Comparison of ENCODE assay signal across 26 cellular contexts in the genomic region with DNA sequence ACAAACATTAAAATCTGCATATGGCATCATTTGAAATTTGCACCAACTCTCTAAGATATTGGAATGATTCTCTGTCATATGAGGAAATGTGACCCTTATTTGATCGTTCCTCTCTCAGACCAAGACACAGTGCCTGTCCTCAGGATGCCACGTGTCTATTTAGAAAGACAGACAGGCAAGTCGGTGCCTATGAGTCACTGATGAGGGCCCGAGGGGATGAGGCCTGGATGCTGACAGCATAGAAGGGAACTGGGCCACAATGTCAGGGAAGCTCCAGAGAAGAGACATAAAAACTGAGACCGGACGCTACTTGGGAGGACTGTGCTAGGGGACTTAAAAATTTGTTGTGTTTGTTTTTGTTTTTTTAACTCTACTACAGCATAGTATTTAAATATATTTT. TPM values are rescaled to one million over a fixed set of nuclear protein-coding genes. Genes with fewer than 3 reads are reported as not detected.
DNase-seq lines count a peak whose midpoint lies in the region; ATAC-seq and TF ChIP-seq lines count a peak whose summit lies in the region.
"Had no signal": no experiment of that assay in that cellular context is flagged by ENCODE, and none has a peak within 500 bp of the region (broad histone marks: within the 10 kb centered on the region; RNA-seq: fewer than 3 reads in every experiment).

No MANE protein-coding gene starts in this region.

- no CpG with 5 or more reads among the region's 6 CpGs for WGBS in mesendoderm (ENCODE audit: extremely low coverage, insufficient coverage, low lambda C conversion rate)

- no peak overlapping the region for H3K4ac ChIP-seq in mesendoderm (ENCODE audit: low read depth, low read length)

- no peak overlapping the region for H2BK5ac ChIP-seq in mesendoderm (ENCODE audit: low read length)

- H3K36me3 Mint-ChIP-seq in activated CD8-positive, alpha-beta memory T cell treated with anti-CD3 and anti-CD28 coated beads, Interleukin-2, amount 10 ng/mL, durations not matched to agents 7 days and 5 days = no peaks in the 10 kb centered on the region
- H3K36me3 Mint-ChIP-seq: activated CD4-positive, alpha-beta memory T cell treated with anti-CD3 and anti-CD28 coated beads for 36 hours had no signal

- no peak for ATAC-seq in activated CD8-positive, alpha-beta memory T cell treated with anti-CD3 and anti-CD28 coated beads, Interleukin-2, amount 10 ng/mL, durations not matched to agents 7 days and 5 days
- ATAC-seq: activated CD4-positive, CD25-positive, alpha-beta regulatory T cell treated with anti-CD3 and anti-CD28 coated beads, Interleukin-2, amount 50 U/mL, for 24 hours; Right ventricle myocardium inferior; SK-N-SH treated with all-trans-retinoic acid at 6 μM for 48 hours had no signal

- H3K9ac ChIP-seq in adipocyte (ENCODE audit: low read length) (no peak overlapping the region), mesendoderm (ENCODE audit: low read length) (no peak overlapping the region)
- H3K9ac ChIP-seq: KMS-11 had no signal

- no peaks in the 10 kb centered on the region for H3K79me2 ChIP-seq in mesendoderm (ENCODE audit: control insufficient read depth, insufficient read depth, low read length)

- H3K27ac Mint-ChIP-seq in activated CD8-positive, alpha-beta memory T cell treated with anti-CD3 and anti-CD28 coated beads, Interleukin-2, amount 10 ng/mL, durations not matched to agents 7 days and 5 days = no peak overlapping the region
- H3K27ac Mint-ChIP-seq: activated CD4-positive, alpha-beta memory T cell treated with anti-CD3 and anti-CD28 coated beads for 36 hours; dendritic cell treated with granulocyte-macrophage colony-stimulating factor and Interleukin-4, amounts not matched to agents 40 ng/mL and 50 ng/mL, for 4 days; nephron; T-helper 1 cell treated with Interleukin-12 subunit alpha and Interleukin-12 subunit beta and Interleukin-4 antibody, amounts not matched to agents 30 μg/mL and 1 μg/mL, for 36 hours had no signal

- H4K8ac ChIP-seq in mesendoderm (ENCODE audit: low read depth, low read length) = no peak overlapping the region

- H3K27me3 Mint-ChIP-seq in activated CD8-positive, alpha-beta memory T cell treated with anti-CD3 and anti-CD28 coated beads, Interleukin-2, amount 10 ng/mL, durations not matched to agents 7 days and 5 days = peaks cover 16% of the 10 kb centered on the region

- H3K79me1 ChIP-seq in mesendoderm (ENCODE audit: low read length) = no peaks in the 10 kb centered on the region

- H3K4me2 ChIP-seq in mesendoderm (ENCODE audit: low read length) = no peak overlapping the region
- H3K4me2 ChIP-seq: KMS-11 had no signal

- H3K4me3 Mint-ChIP-seq in activated CD8-positive, alpha-beta memory T cell treated with anti-CD3 and anti-CD28 coated beads, Interleukin-2, amount 10 ng/mL, durations not matched to agents 7 days and 5 days = no peak overlapping the region
- H3K4me3 Mint-ChIP-seq: activated CD4-positive, alpha-beta memory T cell treated with anti-CD3 and anti-CD28 coated beads for 36 hours; dendritic cell treated with granulocyte-macrophage colony-stimulating factor and Interleukin-4, amounts not matched to agents 40 ng/mL and 50 ng/mL, for 4 days; nephron; T-helper 1 cell treated with Interleukin-12 subunit alpha and Interleukin-12 subunit beta and Interleukin-4 antibody, amounts not matched to agents 30 μg/mL and 1 μg/mL, for 36 hours had no signal

- no peak overlapping the region for H4K5ac ChIP-seq in mesendoderm (ENCODE audit: low read length)

- H2BK120ac ChIP-seq in mesendoderm (ENCODE audit: low read depth, low read length) = no peak overlapping the region

- peak; percentile 76 for DNase-seq in ELF-1 (ENCODE audit: low read depth, low spot score)
- peak; percentile 6 for DNase-seq in NB4 (ENCODE audit: low read depth)
- DNase-seq in adipocyte (ENCODE audit: low read depth) = peak; percentile 2
- peak; percentile 39 for DNase-seq in mesendoderm
- DNase-seq in activated CD8-positive, alpha-beta memory T cell treated with anti-CD3 and anti-CD28 coated beads, Interleukin-2, amount 10 ng/mL, durations not matched to agents 7 days and 5 days = no peak
- DNase-seq in NOMO-1 (lab: John Stamatoyannopoulos, UW; ENCODE audit: unreplicated experiment in 2 of 2) = no peak
- DNase-seq in COLO668 (lab: John Stamatoyannopoulos, UW; ENCODE audit: unreplicated experiment) = no peak
- DNase-seq: activated CD4-positive, alpha-beta memory T cell treated with anti-CD3 and anti-CD28 coated beads for 36 hours; activated CD8-positive, alpha-beta memory T cell treated with anti-CD3 and anti-CD28 coated beads, Interleukin-2, amount 50 U/mL, for 4 hours; activated naive CD4-positive, alpha-beta T cell; C1 segment of cervical spinal cord; COR-L47; NCI-H1436; NCI-H2081; NCI-H2227 treated with DMSO at 0.1 percent for 48 hours; NCI-H748 treated with DMSO at 0.1 percent for 48 hours; stimulated activated CD4-positive, alpha-beta T cell treated with anti-CD3 and anti-CD28 coated beads, Interleukin-4, amount 100 ng/mL, for 4 hours; tibial artery had no signal

- H3K36me3 ChIP-seq in adipocyte (ENCODE audit: control insufficient read depth, insufficient read depth, low read length, severe bottlenecking) = no peaks in the 10 kb centered on the region
- H3K36me3 ChIP-seq in mesendoderm (ENCODE audit: control insufficient read depth, insufficient read depth, low read length) = no peaks in the 10 kb centered on the region
- H3K36me3 ChIP-seq: tibial artery had no signal

- H3K27ac ChIP-seq in mesendoderm (ENCODE audit: low read depth, low read length) = no peak overlapping the region
- H3K27ac ChIP-seq: KMS-11, tibial artery had no signal

- H3K4me1 Mint-ChIP-seq in activated CD8-positive, alpha-beta memory T cell treated with anti-CD3 and anti-CD28 coated beads, Interleukin-2, amount 10 ng/mL, durations not matched to agents 7 days and 5 days = no peaks in the 10 kb centered on the region
- H3K4me1 Mint-ChIP-seq: nephron had no signal

- H3K27me3 ChIP-seq in adipocyte (replicated peaks; ENCODE audit: control insufficient read depth, insufficient read depth, low read length) = peaks cover 19% of the 10 kb centered on the region
- H3K27me3 ChIP-seq in mesendoderm (ENCODE audit: insufficient read depth, low read length, poor library complexity) = no peaks in the 10 kb centered on the region
- H3K27me3 ChIP-seq: tibial artery had no signal

- H2BK15ac ChIP-seq in mesendoderm (replicated peaks; ENCODE audit: low read depth) = no peak overlapping the region

- no peak for TF ChIP-seq CTCF in NB4 (IDR thresholded peaks at IDR 0.05; ENCODE audit: low read depth, low read length)

- CTCF ChIA-PET in activated CD8-positive, alpha-beta memory T cell treated with anti-CD3 and anti-CD28 coated beads, Interleukin-2, amount 10 ng/mL, durations not matched to agents 7 days and 5 days (lab: Charles Lee) = no interaction called here

- H3K56ac ChIP-seq in mesendoderm (ENCODE audit: low read length) = no peak overlapping the region

- H3K4me1 ChIP-seq in adipocyte (ENCODE audit: control insufficient read depth, insufficient read depth, low read length) (no peaks in the 10 kb centered on the region), mesendoderm (ENCODE audit: control insufficient read depth, low read depth, low read length) (no peaks in the 10 kb centered on the region)
- H3K4me1 ChIP-seq: tibial artery had no signal

- no peaks in the 10 kb centered on the region for H3K9me3 ChIP-seq in adipocyte (ENCODE audit: control insufficient read depth, low read length)
- H3K9me3 ChIP-seq: tibial artery had no signal

- no peak overlapping the region for H3K4me3 ChIP-seq in NB4 (ENCODE audit: low read depth, low read length)
- H3K4me3 ChIP-seq in adipocyte (ENCODE audit: low read length) = no peak overlapping the region
- no peak overlapping the region for H3K4me3 ChIP-seq in mesendoderm (ENCODE audit: low read length)
- H3K4me3 ChIP-seq: lung, tibial artery had no signal

- no peak for TF ChIP-seq POLR2A in NB4 (IDR thresholded peaks at IDR 0.05; ENCODE audit: extremely low read depth, insufficient read length)

- no peaks in the 10 kb centered on the region for H3K9me3 Mint-ChIP-seq in activated CD8-positive, alpha-beta memory T cell treated with anti-CD3 and anti-CD28 coated beads, Interleukin-2, amount 10 ng/mL, durations not matched to agents 7 days and 5 days (ENCODE audit: low read depth)
- H3K9me3 Mint-ChIP-seq: activated CD4-positive, alpha-beta memory T cell treated with anti-CD3 and anti-CD28 coated beads for 36 hours; dendritic cell treated with granulocyte-macrophage colony-stimulating factor and Interleukin-4, amounts not matched to agents 40 ng/mL and 50 ng/mL, for 4 days; T-helper 1 cell treated with Interleukin-12 subunit alpha and Interleukin-12 subunit beta and Interleukin-4 antibody, amounts not matched to agents 30 μg/mL and 1 μg/mL, for 36 hours had no signal

- H2AK5ac ChIP-seq in mesendoderm (ENCODE audit: low read length) = no peak overlapping the region

- no peak overlapping the region for H3K18ac ChIP-seq in mesendoderm (ENCODE audit: low read length)

- no peak overlapping the region for H3K23ac ChIP-seq in mesendoderm (ENCODE audit: low read length)

RNA-seq across cellular contexts. Expression of a gene that starts 32.4 kb away (rescaled TPM):
- 3.8 TPM for polyA plus RNA-seq in mesendoderm (2013, experiment 1 of 2)
- polyA plus RNA-seq in mesendoderm (2013, experiment 2 of 2) = 3.8 TPM
- not detected for total RNA-seq in activated CD8-positive, alpha-beta memory T cell treated with anti-CD3 and anti-CD28 coated beads, Interleukin-2, amount 10 ng/mL, durations not matched to agents 7 days and 5 days
- total RNA-seq: activated CD4-positive, alpha-beta memory T cell treated with anti-CD3 and anti-CD28 coated beads for 36 hours had no signal

Comparison
In these comparisons a context has a peak if more than half of its experiments do, and no peak if none do; other contexts are left out.
1. DNase-seq: peak in ELF-1 (single experiment), NB4 (single experiment), adipocyte (single experiment) and mesendoderm (single experiment); none in activated CD8-positive, alpha-beta memory T cell treated with anti-CD3 and anti-CD28 coated beads, Interleukin-2, amount 10 ng/mL, durations not matched to agents 7 days and 5 days (single experiment), NOMO-1 (0 of 2) and COLO668 (single experiment).